15 cellular contexts compared by ENCODE assay signal in the genomic region with DNA sequence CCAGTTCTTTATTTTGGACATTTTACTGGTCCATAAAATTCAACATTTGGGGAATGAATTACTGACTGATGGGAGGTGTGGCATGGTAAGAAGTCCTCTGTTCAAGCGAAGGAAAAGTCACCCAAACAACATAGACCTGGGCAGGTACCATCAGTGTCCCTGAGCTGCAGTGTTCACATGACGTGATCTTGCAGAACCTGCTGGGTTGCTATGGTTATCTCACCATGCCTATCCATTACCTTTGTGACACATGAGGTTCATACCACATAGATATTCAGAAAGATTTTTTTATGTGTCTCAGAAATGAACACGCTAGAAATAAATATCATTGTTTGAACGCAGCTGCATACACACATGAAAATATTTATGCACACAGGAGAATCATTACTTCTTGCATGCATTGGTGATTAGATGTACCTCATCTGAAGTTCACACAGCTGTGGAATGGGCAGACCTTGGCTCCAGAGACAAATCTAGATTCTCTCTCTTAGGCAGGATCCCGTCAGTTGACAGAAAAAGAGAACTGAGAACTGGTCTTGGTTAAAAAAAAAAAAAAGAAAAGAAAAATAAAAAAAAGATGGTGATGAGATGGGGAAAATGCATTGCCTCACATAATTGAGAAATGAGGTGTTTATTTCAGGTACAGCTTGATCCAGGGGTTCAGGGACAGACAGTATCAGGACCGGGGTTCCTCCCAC. TPM values are rescaled to one million over a fixed set of nuclear protein-coding genes. Genes with fewer than 3 reads are reported as not detected.
DNase-seq lines count a peak whose midpoint lies in the region; ATAC-seq, FAIRE-seq and TF ChIP-seq lines count a peak whose summit lies in the region.
"Had no signal": no experiment of that assay in that cellular context is flagged by ENCODE, and none has a peak within 500 bp of the region (broad histone marks: within the 10 kb centered on the region; RNA-seq: fewer than 3 reads in every experiment).

No MANE protein-coding gene starts in this region.

- no peak for TF ChIP-seq EP300 in SK-N-SH (IDR thresholded peaks at IDR 0.05; ENCODE audit: borderline replicate concordance in 1 of 2, low read depth in 1 of 2, low read length in 1 of 2)

- no peak overlapping the region for H3K27ac ChIP-seq in SK-N-SH (ENCODE audit: low read depth in 2 of 2, low read length in 1 of 2)
- H3K27ac ChIP-seq: BLaER1, skin epidermis had no signal

- H3K4me1 ChIP-seq in SK-N-SH (ENCODE audit: control insufficient read depth in 1 of 2, insufficient read depth in 2 of 2, low read depth in 1 of 2, low read length in 1 of 2) = peaks cover 0 to 4% of the 10 kb centered on the region in 2 experiments; a peak in 2 of 4 replicates
- H3K4me1 ChIP-seq: BLaER1 had no signal

- no peaks in the 10 kb centered on the region for H3F3A ChIP-seq in SK-N-SH (replicated peaks; ENCODE audit: insufficient read depth)

- H3K36me3 ChIP-seq in bronchial epithelial cell (ENCODE audit: control insufficient read depth, insufficient read depth, low read length) (no peaks in the 10 kb centered on the region), SK-N-SH (replicated peaks in 1 of 2; ENCODE audit: control insufficient read depth in 1 of 2, insufficient read depth in 2 of 2, low read length in 1 of 2) (no peaks in the 10 kb centered on the region)
- H3K36me3 ChIP-seq: BLaER1, MG63 had no signal

- no peaks in the 10 kb centered on the region for H3K79me2 ChIP-seq in SK-N-SH (ENCODE audit: insufficient read depth)

- CTCF ChIA-PET in SK-N-SH (lab: Yijun Ruan, JAX) = interaction anchor here (2.7 kb wide), 1 partner anchor 107 kb away, joined by 9 read pairs; no protein-coding TSS in a partner anchor

- FAIRE-seq in bronchial epithelial cell (lab: Jason Lieb, UNC) = no peak

- H3K9me3 ChIP-seq in SK-N-SH = no peaks in the 10 kb centered on the region
- H3K9me3 ChIP-seq: BLaER1, MG63 had no signal

- no peak overlapping the region for H2AFZ ChIP-seq in SK-N-SH (ENCODE audit: low read depth)

- no peak for TF ChIP-seq RAD21 in SK-N-SH (IDR thresholded peaks at IDR 0.05; ENCODE audit: low read length)

- H3K9me2 ChIP-seq in SK-N-SH = no peaks in the 10 kb centered on the region

- H3K4me3 ChIP-seq in bronchial epithelial cell (ENCODE audit: low read depth, low read length) (no peak overlapping the region), SK-N-SH (ENCODE audit: low read depth in 2 of 2, low read length in 1 of 2) (no peak overlapping the region)
- H3K4me3 ChIP-seq: BLaER1, MG63, skin epidermis had no signal

- POLR2A ChIA-PET in SK-N-SH (lab: Yijun Ruan, JAX) = no interaction called here

- 18% methylated on average over 6 of the region's 6 CpGs for WGBS in SK-N-SH (ENCODE audit: low lambda C conversion rate)

- no peak overlapping the region for H3K4me2 ChIP-seq in SK-N-SH
- H3K4me2 ChIP-seq: BLaER1 had no signal

- no peaks in the 10 kb centered on the region for H4K20me1 ChIP-seq in SK-N-SH (ENCODE audit: insufficient read depth)
- H4K20me1 ChIP-seq: BLaER1 had no signal

- DNase-seq in bronchial epithelial cell (ENCODE audit: low read depth) (peak; percentile 22), SIG-M5 (lab: John Stamatoyannopoulos, UW) (no peak), COLO668 (lab: John Stamatoyannopoulos, UW; ENCODE audit: unreplicated experiment) (no peak), SK-N-SH (no peak), kidney tubule cell (ENCODE audit: low spot score) (no peak)
- DNase-seq: activated T-cell treated with anti-CD3 and anti-CD28 coated beads, Interleukin-2, amount 50 U/mL, for 4 hours; amygdala; mesenchymal stem cell; MG63 had no signal

- ATAC-seq in GM18868 (IDR thresholded peaks at IDR 0.05; ENCODE audit: unreplicated experiment) (peak; percentile 78), GM21526 (IDR thresholded peaks at IDR 0.05; ENCODE audit: low FRiP score, unreplicated experiment) (peak; percentile 83), HG03103 (IDR thresholded peaks at IDR 0.05; ENCODE audit: low read depth, unreplicated experiment) (peak; percentile 72)
- ATAC-seq: activated CD4-positive, CD25-positive, alpha-beta regulatory T cell treated with anti-CD3 and anti-CD28 coated beads, Interleukin-2, amount 50 U/mL, for 24 hours; activated T-cell treated with anti-CD3 and anti-CD28 coated beads, Interleukin-2, amount 50 U/mL, for 4 hours had no signal

- H3K27me3 ChIP-seq in bronchial epithelial cell (ENCODE audit: control insufficient read depth, insufficient read depth, low read length) (peaks cover 27% of the 10 kb centered on the region), SK-N-SH (ENCODE audit: insufficient read depth) (peaks cover 64% of the 10 kb centered on the region)
- H3K27me3 ChIP-seq: BLaER1, MG63 had no signal

- H3K9ac ChIP-seq in SK-N-SH = no peak overlapping the region
- H3K9ac ChIP-seq: BLaER1 had no signal

- TF ChIP-seq CTCF in bronchial epithelial cell (IDR thresholded peaks at IDR 0.05; ENCODE audit: insufficient read depth, low read length, severe bottlenecking) (no peak), SK-N-SH (IDR thresholded peaks at IDR 0.05) (no peak)

TF ChIP-seq in SK-N-SH, 30 proteins besides CTCF, POLR2A, EP300 and RAD21:
- TF ChIP-seq SMC3 (IDR thresholded peaks at IDR 0.05; ENCODE audit: low read depth, low read length) (no peak), NRF1 (IDR thresholded peaks at IDR 0.05; ENCODE audit: low read depth, low read length) (no peak), POLR2AphosphoS5 (IDR thresholded peaks at IDR 0.05; ENCODE audit: low read depth, low read length) (no peak), FOSL2 (IDR thresholded peaks at IDR 0.05; ENCODE audit: borderline replicate concordance, low read depth) (no peak), JUND (IDR thresholded peaks at IDR 0.05) (no peak), ZBTB33 (IDR thresholded peaks at IDR 0.05; ENCODE audit: borderline replicate concordance, low read depth) (no peak), EZH2phosphoT487 (IDR thresholded peaks at IDR 0.05; ENCODE audit: borderline replicate concordance, low read depth) (no peak), SIN3A (IDR thresholded peaks at IDR 0.05; ENCODE audit: borderline replicate concordance, low read depth, low read length) (no peak), NFIC (IDR thresholded peaks at IDR 0.05; ENCODE audit: borderline replicate concordance) (no peak), GATA2 (CRISPR knock-in tag; IDR thresholded peaks at IDR 0.05) (no peak), RCOR1 (IDR thresholded peaks at IDR 0.05; ENCODE audit: low read length) (no peak), MAX (IDR thresholded peaks at IDR 0.05; ENCODE audit: low read depth) (no peak), CHD2 (IDR thresholded peaks at IDR 0.05; ENCODE audit: low read length, partially characterized antibody) (no peak), ELF1 (IDR thresholded peaks at IDR 0.05) (no peak)
- TF ChIP-seq, protein P1, sequence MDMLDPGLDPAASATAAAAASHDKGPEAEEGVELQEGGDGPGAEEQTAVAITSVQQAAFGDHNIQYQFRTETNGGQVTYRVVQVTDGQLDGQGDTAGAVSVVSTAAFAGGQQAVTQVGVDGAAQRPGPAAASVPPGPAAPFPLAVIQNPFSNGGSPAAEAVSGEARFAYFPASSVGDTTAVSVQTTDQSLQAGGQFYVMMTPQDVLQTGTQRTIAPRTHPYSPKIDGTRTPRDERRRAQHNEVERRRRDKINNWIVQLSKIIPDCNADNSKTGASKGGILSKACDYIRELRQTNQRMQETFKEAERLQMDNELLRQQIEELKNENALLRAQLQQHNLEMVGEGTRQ (IDR thresholded peaks at IDR 0.05; ENCODE audit: borderline replicate concordance, low read depth, low read length) = no peak

RNA-seq across cellular contexts. Expression of gene RCN1, which starts 21.4 kb away (rescaled TPM):
- 107 and 113 TPM in 2 replicates for total RNA-seq in bronchial epithelial cell
- 62.6 and 63.3 TPM in 2 replicates for polyA plus RNA-seq in SK-N-SH (2012; rRNA removed)
- 78.7 and 106 TPM in 2 replicates for polyA plus RNA-seq in SK-N-SH (2012; cell fraction: cytosol; rRNA removed)
- polyA plus RNA-seq in SK-N-SH (2012; cell fraction: nucleus; rRNA removed) = 43.7 and 53.4 TPM in 2 replicates
